ENCODE assay signal across 32 cellular contexts in the genomic region with DNA sequence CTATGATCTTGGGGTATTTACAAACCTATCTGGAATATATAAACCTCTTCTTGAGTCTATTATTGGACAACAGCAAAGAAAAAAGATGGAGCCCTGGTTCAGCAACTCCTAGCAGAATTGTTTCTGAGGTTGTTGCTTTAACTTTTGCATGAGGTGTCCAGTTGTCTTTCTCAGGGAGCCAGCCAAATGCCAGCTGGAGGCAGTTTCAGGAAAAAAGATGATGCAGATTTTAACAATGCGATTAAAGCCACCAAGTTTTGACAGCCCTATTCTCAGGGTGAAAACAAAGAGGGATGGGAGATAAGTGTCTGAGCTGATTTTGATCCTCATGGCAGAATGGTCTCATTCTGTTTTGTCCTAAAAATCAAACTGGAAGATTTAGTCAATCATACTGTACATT.
"Had no signal": no experiment of that assay in that cellular context is flagged by ENCODE, and none has a peak within 500 bp of the region (broad histone marks: within the 10 kb centered on the region; RNA-seq: fewer than 3 reads in every experiment).

No MANE protein-coding gene starts in this region.

- H2AFZ ChIP-seq: hepatocyte had no signal

- ATAC-seq: activated CD4-positive, alpha-beta T cell treated with anti-CD3 and anti-CD28 coated beads for 36 hours; gastrocnemius medialis; right lobe of liver; stimulated activated memory B cell treated with anti-CD40 and anti-IgM and Interleukin-4, amounts not matched to agents 10 μg/mL and 1 μg/mL and 100 μg/mL, for 72 hours; upper lobe of right lung had no signal

- H3K36me3 ChIP-seq: esophagus muscularis mucosa, gastrocnemius medialis, left ventricle myocardium inferior, ovary, right lobe of liver, suprapubic skin, tibial artery, upper lobe of right lung had no signal

- H3K4me1 Mint-ChIP-seq: activated CD4-positive, alpha-beta T cell treated with anti-CD3 and anti-CD28 coated beads for 36 hours; activated naive CD8-positive, alpha-beta T cell treated with anti-CD3 and anti-CD28 coated beads, Interleukin-2, amount 10 ng/mL, durations not matched to agents 7 days and 5 days; central memory CD8-positive, alpha-beta T cell; stimulated activated memory B cell treated with anti-CD40 and anti-IgM and Interleukin-4, amounts not matched to agents 10 μg/mL and 1 μg/mL and 100 μg/mL, for 72 hours had no signal

- H3K79me2 ChIP-seq: hepatocyte had no signal

- H3K4me3 Mint-ChIP-seq: activated CD4-positive, alpha-beta T cell treated with anti-CD3 and anti-CD28 coated beads for 36 hours; activated naive CD4-positive, alpha-beta T cell treated with anti-CD3 and anti-CD28 coated beads for 36 hours; activated naive CD8-positive, alpha-beta T cell treated with anti-CD3 and anti-CD28 coated beads, Interleukin-2, amount 10 ng/mL, durations not matched to agents 7 days and 5 days; central memory CD8-positive, alpha-beta T cell; nephron; stimulated activated memory B cell treated with anti-CD40 and anti-IgM and Interleukin-4, amounts not matched to agents 10 μg/mL and 1 μg/mL and 100 μg/mL, for 72 hours; T-helper 2 cell treated with Interferon-gamma antibody and Interleukin-4, amounts not matched to agents 5 μg/mL and 100 μg/mL, for 36 hours had no signal

- H3K4me3 ChIP-seq: esophagus muscularis mucosa, gastrocnemius medialis, hepatocyte, left ventricle myocardium inferior, lung, ovary, right lobe of liver, skin epidermis, suprapubic skin, tibial artery, upper lobe of right lung had no signal

- H3K27ac Mint-ChIP-seq: activated CD4-positive, alpha-beta T cell treated with anti-CD3 and anti-CD28 coated beads for 36 hours; activated naive CD4-positive, alpha-beta T cell treated with anti-CD3 and anti-CD28 coated beads for 36 hours; activated naive CD8-positive, alpha-beta T cell treated with anti-CD3 and anti-CD28 coated beads, Interleukin-2, amount 10 ng/mL, durations not matched to agents 7 days and 5 days; nephron; progenitor cell of endocrine pancreas; stimulated activated memory B cell treated with anti-CD40 and anti-IgM and Interleukin-4, amounts not matched to agents 10 μg/mL and 1 μg/mL and 100 μg/mL, for 72 hours; T-helper 2 cell treated with Interferon-gamma antibody and Interleukin-4, amounts not matched to agents 5 μg/mL and 100 μg/mL, for 36 hours had no signal

- DNase-seq: activated CD4-positive, alpha-beta T cell treated with anti-CD3 and anti-CD28 coated beads for 36 hours; activated CD4-positive, CD25-positive, alpha-beta regulatory T cell; activated effector memory CD4-positive, alpha-beta T cell treated with Interleukin-2 at 50 U/mL for 16 hours; activated naive CD4-positive, alpha-beta T cell treated with anti-CD3 and anti-CD28 coated beads for 36 hours; activated naive CD8-positive, alpha-beta T cell treated with anti-CD3 and anti-CD28 coated beads, Interleukin-2, amount 10 ng/mL, durations not matched to agents 7 days and 5 days; activated T-cell treated with anti-CD3 and anti-CD28 coated beads for 4 hours; amniotic stem cell; dermis blood vessel endothelial cell; effector CD4-positive, alpha-beta T cell; gastrocnemius medialis; glutamatergic neuron; islet precursor cell; left ventricle myocardium inferior; mesendoderm; ovary; right lobe of liver; stimulated activated CD4-positive, alpha-beta T cell treated with anti-CD3 and anti-CD28 coated beads, Interleukin-1b, Interleukin-23, amount 100 ng/mL, for 48 hours; stimulated activated CD4-positive, alpha-beta T cell treated with anti-CD3 and anti-CD28 coated beads, Interleukin-4, amount 100 ng/mL, for 4 hours; stimulated activated CD8-positive, alpha-beta memory T cell treated with anti-CD3 and anti-CD28 coated beads, Interleukin-4, amount 100 ng/mL, for 48 hours; tibial artery; upper lobe of right lung had no signal

- H3K36me3 Mint-ChIP-seq: activated naive CD8-positive, alpha-beta T cell treated with anti-CD3 and anti-CD28 coated beads, Interleukin-2, amount 10 ng/mL, durations not matched to agents 7 days and 5 days; stimulated activated memory B cell treated with anti-CD40 and anti-IgM and Interleukin-4, amounts not matched to agents 10 μg/mL and 1 μg/mL and 100 μg/mL, for 72 hours had no signal

- H3K27me3 ChIP-seq: esophagus muscularis mucosa, gastrocnemius medialis, hepatocyte, ovary, right lobe of liver, suprapubic skin, tibial artery, upper lobe of right lung had no signal

- H3K9me3 ChIP-seq: esophagus muscularis mucosa, gastrocnemius medialis, left ventricle myocardium inferior, ovary, right lobe of liver, suprapubic skin, tibial artery, upper lobe of right lung had no signal

- FAIRE-seq: colon had no signal

- H3K27ac ChIP-seq: esophagus muscularis mucosa, gastrocnemius medialis, hepatocyte, left ventricle myocardium inferior, ovary, right lobe of liver, suprapubic skin, tibial artery, upper lobe of right lung had no signal

- H3K9me3 Mint-ChIP-seq: activated naive CD4-positive, alpha-beta T cell treated with anti-CD3 and anti-CD28 coated beads for 36 hours; activated naive CD8-positive, alpha-beta T cell treated with anti-CD3 and anti-CD28 coated beads, Interleukin-2, amount 10 ng/mL, durations not matched to agents 7 days and 5 days; central memory CD8-positive, alpha-beta T cell; nephron; stimulated activated memory B cell treated with anti-CD40 and anti-IgM and Interleukin-4, amounts not matched to agents 10 μg/mL and 1 μg/mL and 100 μg/mL, for 72 hours; T-helper 2 cell treated with Interferon-gamma antibody and Interleukin-4, amounts not matched to agents 5 μg/mL and 100 μg/mL, for 36 hours had no signal

- H3K4me2 ChIP-seq: hepatocyte had no signal

- H3K4me1 ChIP-seq: esophagus muscularis mucosa, gastrocnemius medialis, left ventricle myocardium inferior, right lobe of liver, suprapubic skin, tibial artery, upper lobe of right lung had no signal
